18 cellular contexts compared by ENCODE assay signal in genomic region chr1:41478118-41478748, GRCh38. TPM values are rescaled to one million over a fixed set of nuclear protein-coding genes. Genes with fewer than 3 reads are reported as not detected.
A peak's percentile ranks its signal among the peaks of the same experiment; 100 is the strongest.
DNase-seq lines count a peak whose midpoint lies in the region; FAIRE-seq and TF ChIP-seq lines count a peak whose summit lies in the region.
"Had no signal": no experiment of that assay in that cellular context is flagged by ENCODE, and none has a peak within 500 bp of the region (broad histone marks: within the 10 kb centered on the region; RNA-seq: fewer than 3 reads in every experiment).

No MANE protein-coding gene starts in this region.

- H3K18ac ChIP-seq in H1 (ENCODE audit: extremely low read depth, low read length): no peak overlapping the region

- H3K79me1 ChIP-seq in H1 (ENCODE audit: low read depth, low read length): no peaks in the 10 kb centered on the region

- no peak for TF ChIP-seq RAD21 in H1 (IDR thresholded peaks at IDR 0.05 in 1 of 2, conservative IDR thresholded peaks at IDR 0.05 in 1 of 2; ENCODE audit: low read depth in 2 of 2, low read length in 2 of 2)

- H3K4me1 Mint-ChIP-seq in MCF 10A (ENCODE audit: insufficient read depth, unreplicated experiment) (peaks cover 43% of the 10 kb centered on the region), neural progenitor cell (peaks cover 45% of the 10 kb centered on the region), Calu3 (ENCODE audit: low read depth, unreplicated experiment) (peaks cover 43% of the 10 kb centered on the region)
- H3K4me1 Mint-ChIP-seq: IgD-negative memory B cell had no signal

- H2BK5ac ChIP-seq in H1 (ENCODE audit: low read depth, low read length): no peak overlapping the region

- H3K79me2 ChIP-seq in H1 (ENCODE audit: control insufficient read depth in 1 of 2, insufficient read depth in 2 of 2, low read length in 2 of 2) (no peaks in the 10 kb centered on the region), neural progenitor cell (ENCODE audit: low read depth) (no peaks in the 10 kb centered on the region)

- H3K9ac ChIP-seq in H1 (replicated peaks in 1 of 4; ENCODE audit: extremely low read depth in 1 of 4, low read depth in 3 of 4, low read length in 3 of 4) (no peak overlapping the region), neural progenitor cell (no peak overlapping the region)
- H3K9ac ChIP-seq: BLaER1 treated with 17β-estradiol and CSF1 and Interleukin-3, amounts not matched to agents 10 nM and 100 nM had no signal

- no peak for TF ChIP-seq EP300 in H1 (IDR thresholded peaks at IDR 0.05; ENCODE audit: borderline replicate concordance in 1 of 2, low read depth in 2 of 2, low read length in 2 of 2)

- TF ChIP-seq CTCF in MCF 10A (IDR thresholded peaks at IDR 0.05; ENCODE audit: unreplicated experiment) (no peak), breast epithelium (IDR thresholded peaks at IDR 0.05) (no peak), H1 (IDR thresholded peaks at IDR 0.05; ENCODE audit: control extremely low read depth in 1 of 3, insufficient read depth in 1 of 3, low read depth in 1 of 3, low read length in 3 of 3) (no peak), neural progenitor cell (IDR thresholded peaks at IDR 0.05) (no peak), Calu3 (IDR thresholded peaks at IDR 0.05; ENCODE audit: unreplicated experiment) (no peak)

- H3K27ac Mint-ChIP-seq in MCF 10A (ENCODE audit: low read depth, unreplicated experiment) (peak overlapping the region; percentile 69), neural progenitor cell (peak overlapping the region; percentile 82), Calu3 (ENCODE audit: unreplicated experiment) (no peak overlapping the region)

- no peak overlapping the region for H2AK5ac ChIP-seq in H1 (ENCODE audit: low read depth, low read length)

- H3F3A ChIP-seq in neural progenitor cell (ENCODE audit: low read depth): no peaks in the 10 kb centered on the region

- H3K27me3 Mint-ChIP-seq in MCF 10A (ENCODE audit: insufficient read depth, unreplicated experiment): no peaks in the 10 kb centered on the region
- H3K27me3 Mint-ChIP-seq in neural progenitor cell (ENCODE audit: insufficient read depth, low read depth): peaks cover 11% of the 10 kb centered on the region
- H3K27me3 Mint-ChIP-seq in Calu3 (ENCODE audit: unreplicated experiment): no peaks in the 10 kb centered on the region

- no TSS peak for BruUV-seq in MCF 10A (replicated peaks; lab: Mats Ljungman, UMichigan)
- BruUV-seq in Calu3 (replicated peaks; lab: Mats Ljungman, UMichigan): no TSS peak

- peak overlapping the region; percentile 35; the same call in 1 of the 2 replicates for H4K8ac ChIP-seq in H1 (ENCODE audit: extremely low read depth, insufficient read depth, low read length)

- no peak overlapping the region for H3K4me3 Mint-ChIP-seq in MCF 10A (ENCODE audit: unreplicated experiment)
- no peak overlapping the region for H3K4me3 Mint-ChIP-seq in neural progenitor cell
- H3K4me3 Mint-ChIP-seq in Calu3 (ENCODE audit: low read depth, unreplicated experiment): no peak overlapping the region
- H3K4me3 Mint-ChIP-seq: IgD-negative memory B cell had no signal

- H4K5ac ChIP-seq in H1 (ENCODE audit: insufficient read length, low read depth, low read length): no peak overlapping the region

- no peak overlapping the region for H3K27ac ChIP-seq in breast epithelium
- no peak overlapping the region for H3K27ac ChIP-seq in H1 (ENCODE audit: low read depth, low read length)
- H3K27ac ChIP-seq in neural progenitor cell: no peak overlapping the region
- H3K27ac ChIP-seq: BLaER1 treated with 17β-estradiol and CSF1 and Interleukin-3, amounts not matched to agents 10 nM and 100 nM had no signal

- no peak for TF ChIP-seq POLR2A in breast epithelium (IDR thresholded peaks at IDR 0.05)
- no peak for TF ChIP-seq POLR2A in H1 (IDR thresholded peaks at IDR 0.05; ENCODE audit: control extremely low read depth in 1 of 2, low read depth in 2 of 2, low read length in 2 of 2)

- CTCF ChIA-PET in MCF 10A (lab: Yijun Ruan, JAX) (interaction anchor here (0.7 kb wide), 1 partner anchor 314 kb away, joined by 4 read pairs; no protein-coding TSS in a partner anchor), H1 (lab: Charles Lee; ENCODE audit: partially characterized antibody) (interaction anchor here (1.2 to 12.5 kb wide), 7 partner anchors 13 to 211 kb away, joined by 3 to 141 read pairs (median 6); no protein-coding TSS in a partner anchor), Calu3 (lab: Charles Lee) (interaction anchor here (0.6 to 1.2 kb wide), 2 partner anchors 10 to 46 kb away, joined by 3 to 4 read pairs; no protein-coding TSS in a partner anchor)

- no peak overlapping the region for H3K4me2 ChIP-seq in H1 (ENCODE audit: insufficient read depth in 1 of 2, low read depth in 2 of 2, low read length in 2 of 2)
- no peak overlapping the region for H3K4me2 ChIP-seq in neural progenitor cell

- H3K56ac ChIP-seq in H1 (replicated peaks; ENCODE audit: insufficient read length, low read depth, low read length): no peak overlapping the region

- FAIRE-seq in H1 (lab: Jason Lieb, UNC) (no peak), urothelium cell line (lab: Jason Lieb, UNC) (peak; percentile 37)
- FAIRE-seq: GM12891, GM18507, H54 had no signal

- H2BK15ac ChIP-seq in H1 (ENCODE audit: low read length): no peak overlapping the region; the same call in 1 of the 2 replicates

- no peaks in the 10 kb centered on the region for H3K23me2 ChIP-seq in H1 (ENCODE audit: low read depth, low read length)

- H3K9me3 Mint-ChIP-seq in MCF 10A (ENCODE audit: unreplicated experiment) (no peaks in the 10 kb centered on the region), neural progenitor cell (no peaks in the 10 kb centered on the region), Calu3 (ENCODE audit: low read depth, unreplicated experiment) (no peaks in the 10 kb centered on the region)
- H3K9me3 Mint-ChIP-seq: IgD-negative memory B cell had no signal

- no peaks in the 10 kb centered on the region for H3K27me3 ChIP-seq in breast epithelium
- H3K27me3 ChIP-seq in H1 (replicated peaks in 1 of 4; ENCODE audit: control insufficient read depth in 3 of 4, extremely low read depth in 1 of 4, insufficient read depth in 3 of 4, low read length in 3 of 4): no peaks in the 10 kb centered on the region; a peak in 1 of 7 replicates
- no peaks in the 10 kb centered on the region for H3K27me3 ChIP-seq in neural progenitor cell
- H3K27me3 ChIP-seq: BLaER1 treated with 17β-estradiol and CSF1 and Interleukin-3, amounts not matched to agents 10 nM and 100 nM had no signal

- POLR2A ChIA-PET in MCF 10A (lab: Yijun Ruan, JAX): interaction anchor here (1.5 kb wide), 1 partner anchor 29 kb away, joined by 5 read pairs; no protein-coding TSS in a partner anchor
- POLR2A ChIA-PET in H1 (lab: Charles Lee; ENCODE audit: partially characterized antibody): no interaction called here

- WGBS in H1 (ENCODE audit: extremely low coverage in 1 of 2, insufficient coverage in 1 of 2, insufficient read length in 1 of 2, insufficient replicate concordance in 2 of 2, low coverage in 1 of 2, low lambda C conversion rate in 2 of 2, missing lambda C conversion rate in 1 of 2), 2 experiments: 77% methylated on average over 12 of the region's 12 CpGs; no CpG with 5 or more reads in 1 of the 2 experiments

- H3K36me3 Mint-ChIP-seq in MCF 10A (ENCODE audit: insufficient read depth, unreplicated experiment) (no peaks in the 10 kb centered on the region), neural progenitor cell (no peaks in the 10 kb centered on the region), Calu3 (ENCODE audit: insufficient read depth, unreplicated experiment) (no peaks in the 10 kb centered on the region)
- H3K36me3 Mint-ChIP-seq: IgD-negative memory B cell had no signal

- H3K36me3 ChIP-seq in breast epithelium: no peaks in the 10 kb centered on the region
- H3K36me3 ChIP-seq in H1 (ENCODE audit: control insufficient read depth in 2 of 4, insufficient read depth in 4 of 4, low read length in 3 of 4): no peaks in the 10 kb centered on the region
- no peaks in the 10 kb centered on the region for H3K36me3 ChIP-seq in neural progenitor cell
- H3K36me3 ChIP-seq: BLaER1 treated with 17β-estradiol and CSF1 and Interleukin-3, amounts not matched to agents 10 nM and 100 nM had no signal

- H2BK120ac ChIP-seq in H1 (replicated peaks; ENCODE audit: low read depth, low read length): no peak overlapping the region

- no peak overlapping the region for H3K4me3 ChIP-seq in breast epithelium
- H3K4me3 ChIP-seq in H1 (ENCODE audit: extremely low read depth in 1 of 4, insufficient read depth in 2 of 4, low read depth in 3 of 4, low read length in 4 of 4): no peak overlapping the region
- H3K4me3 ChIP-seq in neural progenitor cell: no peak overlapping the region
- H3K4me3 ChIP-seq: BLaER1 treated with 17β-estradiol and CSF1 and Interleukin-3, amounts not matched to agents 10 nM and 100 nM had no signal

- H3K4ac ChIP-seq in H1 (replicated peaks; ENCODE audit: insufficient read length, low read depth, low read length): no peak overlapping the region

- H4K20me1 ChIP-seq in H1 (replicated peaks in 1 of 2; ENCODE audit: control insufficient read depth in 1 of 2, insufficient read depth in 2 of 2, low read length in 2 of 2) (no peaks in the 10 kb centered on the region), neural progenitor cell (ENCODE audit: low read depth) (no peaks in the 10 kb centered on the region)

- intact Hi-C loops in MCF 10A (cut with micrococcal nuclease) (no loop called here), breast epithelium (cut with DNase I; ENCODE audit: low total_unique reads) (no loop called here), Calu3 (cut with micrococcal nuclease; ENCODE audit: unreplicated experiment) (no loop called here)

- no peak overlapping the region for H3K14ac ChIP-seq in H1 (ENCODE audit: insufficient read length)

- H2BK20ac ChIP-seq in H1 (ENCODE audit: low read length): no peak overlapping the region

- H2BK12ac ChIP-seq in H1 (ENCODE audit: low read depth, low read length): no peak overlapping the region

- no peak overlapping the region for H3K23ac ChIP-seq in H1 (ENCODE audit: insufficient read length)

- DNase-seq in MCF 10A (ENCODE audit: unreplicated experiment) (no peak), breast epithelium (ENCODE audit: low spot score in 2 of 2) (no peak), H1 (ENCODE audit: low read depth in 1 of 2, low spot score in 2 of 2) (no peak), neural progenitor cell (ENCODE audit: low spot score) (no peak), urothelium cell line (ENCODE audit: low spot score) (no peak), NCI-H2227 treated with DMSO at 0.1 percent for 48 hours (lab: John Stamatoyannopoulos, UW) (no peak), CD1c-positive myeloid dendritic cell (ENCODE audit: extremely low spot score) (no peak), Calu3 (no peak)
- DNase-seq: GDM1, NCI-H187 treated with DMSO at 0.1 percent for 48 hours, OCI-M1 had no signal

- H2AFZ ChIP-seq in H1 (ENCODE audit: low read length) (no peak overlapping the region), neural progenitor cell (replicated peaks) (no peak overlapping the region)

- H3K9me3 ChIP-seq in breast epithelium (no peaks in the 10 kb centered on the region), H1 (ENCODE audit: insufficient read depth in 2 of 2, low read depth in 1 of 2, low read length in 1 of 2) (no peaks in the 10 kb centered on the region), neural progenitor cell (ENCODE audit: low read depth) (no peaks in the 10 kb centered on the region)
- H3K9me3 ChIP-seq: BLaER1 treated with 17β-estradiol and CSF1 and Interleukin-3, amounts not matched to agents 10 nM and 100 nM had no signal

- peaks cover 9 to 50% of the 10 kb centered on the region in 2 donors for H3K4me1 ChIP-seq in breast epithelium
- peaks cover 0 to 5% (median 4%) of the 10 kb centered on the region in 4 experiments; a peak in 2 of 7 replicates for H3K4me1 ChIP-seq in H1 (replicated peaks in 1 of 4; ENCODE audit: control insufficient read depth in 3 of 4, insufficient read depth in 4 of 4, low read length in 3 of 4)
- no peaks in the 10 kb centered on the region for H3K4me1 ChIP-seq in neural progenitor cell

- H4K91ac ChIP-seq in H1 (replicated peaks; ENCODE audit: insufficient read length, low read length): no peak overlapping the region

RNA-seq across cellular contexts. Expression of gene EDN2, which starts 6.2 kb away (rescaled TPM):
- total RNA-seq in MCF 10A (2022) (0.58 and 0.66 TPM in 2 replicates), breast epithelium (1 to 10 TPM in 2 of 3 donors, not detected in 1; 2.3 to 3.8 TPM), neural progenitor cell (ENCODE audit: low replicate concordance) (not detected in 2 replicates), Calu3 (2022) (0.28 TPM in 1 of 2 replicates, not detected in the other)
- total RNA-seq in H1 (2021; fragmentation: NEBNext Ultra II Directional; extraction: Animal tissue kit (Norgen Biotek cat#: 25700)): 0.39 TPM in 1 of 2 replicates, not detected in the other
- polyA plus RNA-seq in H1 (2011; rRNA removed): 0.32 and 0.39 TPM in 2 replicates
- 0.26 TPM for polyA plus RNA-seq in H1 (2011; cell fraction: cytosol; rRNA removed)
- polyA plus RNA-seq in H1 (2011; cell fraction: nucleus; rRNA removed): 0.58 TPM
- not detected in 4 replicates for polyA plus RNA-seq in H1 (2012, experiment 1 of 2)
- 1.3 TPM for polyA plus RNA-seq in H1 (2012, experiment 2 of 2)
- 0.16 TPM for polyA plus RNA-seq in H1 (2013, experiment 1 of 2)
- polyA plus RNA-seq in H1 (2013, experiment 2 of 2): 0.17 TPM
- not detected in 2 replicates for polyA minus RNA-seq in H1 (2011; rRNA and poly(A)+ RNA removed)
- not detected for polyA minus RNA-seq in H1 (2011; cell fraction: cytosol; rRNA and poly(A)+ RNA removed)
- polyA minus RNA-seq in H1 (2011; cell fraction: nucleus; rRNA and poly(A)+ RNA removed): 0.50 TPM
- total RNA-seq: LHCN-M2, SK-MEL-5 had no signal
- polyA plus RNA-seq: IgD-negative memory B cell had no signal
